In genomic region chr2:42942214-42942989, GRCh38 we compare ENCODE assay signal across 1 cellular context.
TF ChIP-seq lines count a peak whose summit lies in the region.

No MANE protein-coding gene starts in this region.

TF ChIP-seq in HepG2, 621 proteins besides CTCF, POLR2A, EP300 and RAD21 (continued from another document and continues in another):
- TF ChIP-seq, protein P1, sequence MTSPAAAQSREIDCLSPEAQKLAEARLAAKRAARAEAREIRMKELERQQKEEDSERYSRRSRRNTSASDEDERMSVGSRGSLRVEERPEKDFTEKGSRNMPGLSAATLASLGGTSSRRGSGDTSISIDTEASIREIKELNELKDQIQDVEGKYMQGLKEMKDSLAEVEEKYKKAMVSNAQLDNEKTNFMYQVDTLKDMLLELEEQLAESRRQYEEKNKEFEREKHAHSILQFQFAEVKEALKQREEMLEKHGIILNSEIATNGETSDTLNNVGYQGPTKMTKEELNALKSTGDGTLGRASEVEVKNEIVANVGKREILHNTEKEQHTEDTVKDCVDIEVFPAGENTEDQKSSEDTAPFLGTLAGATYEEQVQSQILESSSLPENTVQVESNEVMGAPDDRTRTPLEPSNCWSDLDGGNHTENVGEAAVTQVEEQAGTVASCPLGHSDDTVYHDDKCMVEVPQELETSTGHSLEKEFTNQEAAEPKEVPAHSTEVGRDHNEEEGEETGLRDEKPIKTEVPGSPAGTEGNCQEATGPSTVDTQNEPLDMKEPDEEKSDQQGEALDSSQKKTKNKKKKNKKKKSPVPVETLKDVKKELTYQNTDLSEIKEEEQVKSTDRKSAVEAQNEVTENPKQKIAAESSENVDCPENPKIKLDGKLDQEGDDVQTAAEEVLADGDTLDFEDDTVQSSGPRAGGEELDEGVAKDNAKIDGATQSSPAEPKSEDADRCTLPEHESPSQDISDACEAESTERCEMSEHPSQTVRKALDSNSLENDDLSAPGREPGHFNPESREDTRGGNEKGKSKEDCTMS (CRISPR knock-in tag; conservative IDR thresholded peaks at IDR 0.05): no peak
- no peak for TF ChIP-seq RBAK (CRISPR knock-in tag; IDR thresholded peaks at IDR 0.05)
- 0 out of 2 replicates have a peak, but pooled peaks have one; percentile 70 for TF ChIP-seq ZFP82 (CRISPR knock-in tag; IDR thresholded peaks at IDR 0.05; ENCODE audit: borderline replicate concordance)
- peak; percentile 47; the same call in 1 of the 2 replicates for TF ChIP-seq CREM (IDR thresholded peaks at IDR 0.05)
- no peak for TF ChIP-seq CREM (CRISPR knock-in tag; IDR thresholded peaks at IDR 0.05)
- peak; percentile 51; the same call in 1 of the 2 replicates for TF ChIP-seq HBP1 (CRISPR knock-in tag; IDR thresholded peaks at IDR 0.05; ENCODE audit: low read depth)
- TF ChIP-seq FOXK2 (IDR thresholded peaks at IDR 0.05): no peak
- TF ChIP-seq AHDC1 (CRISPR knock-in tag; IDR thresholded peaks at IDR 0.05; ENCODE audit: borderline replicate concordance): peak; percentile 72
- no peak for TF ChIP-seq ZFAT (CRISPR knock-in tag; conservative IDR thresholded peaks at IDR 0.05)
- no peak for TF ChIP-seq JUNB (CRISPR knock-in tag; IDR thresholded peaks at IDR 0.05; ENCODE audit: borderline replicate concordance)
- TF ChIP-seq FOXP4 (CRISPR knock-in tag; IDR thresholded peaks at IDR 0.05): no peak
- no peak for TF ChIP-seq TSC22D2 (CRISPR knock-in tag; IDR thresholded peaks at IDR 0.05; ENCODE audit: borderline replicate concordance)
- TF ChIP-seq GZF1 (CRISPR knock-in tag; IDR thresholded peaks at IDR 0.05): no peak
- TF ChIP-seq CSRNP2 (CRISPR knock-in tag; conservative IDR thresholded peaks at IDR 0.05; ENCODE audit: low read depth): no peak
- TF ChIP-seq ZSCAN22 (CRISPR knock-in tag; IDR thresholded peaks at IDR 0.05): no peak
- TF ChIP-seq NCOA5 (CRISPR knock-in tag; IDR thresholded peaks at IDR 0.05): no peak
- TF ChIP-seq FOXA3 (CRISPR knock-in tag; IDR thresholded peaks at IDR 0.05): peak; percentile 63; the same call in 1 of the 2 replicates
- TF ChIP-seq POLR2AphosphoS2 (IDR thresholded peaks at IDR 0.05; ENCODE audit: low read depth, low read length): no peak
- TF ChIP-seq PHF5A (CRISPR knock-in tag; IDR thresholded peaks at IDR 0.05; ENCODE audit: low read depth, unreplicated experiment): peak; percentile 41
- peak; percentile 72; the same call in 1 of the 2 replicates for TF ChIP-seq CBFB (CRISPR knock-in tag; IDR thresholded peaks at IDR 0.05)
- no peak for TF ChIP-seq ZKSCAN1 (IDR thresholded peaks at IDR 0.05; ENCODE audit: low read length)
- peak; percentile 55; the same call in 1 of the 2 replicates for TF ChIP-seq ZNF281 (CRISPR knock-in tag; IDR thresholded peaks at IDR 0.05; ENCODE audit: borderline replicate concordance)
- no peak for TF ChIP-seq ZNF446 (CRISPR knock-in tag; IDR thresholded peaks at IDR 0.05)
- TF ChIP-seq ATAD3A (CRISPR knock-in tag; IDR thresholded peaks at IDR 0.05): no peak
- TF ChIP-seq HNF4A (CRISPR knock-in tag; IDR thresholded peaks at IDR 0.05): peak; percentile 87
- TF ChIP-seq SOX5 (CRISPR knock-in tag; IDR thresholded peaks at IDR 0.05; ENCODE audit: borderline replicate concordance): peak; percentile 82
- peak; percentile 63 for TF ChIP-seq ZFX (CRISPR knock-in tag; IDR thresholded peaks at IDR 0.05; ENCODE audit: low read depth)
- 0 out of 2 replicates have a peak, but pooled peaks have one; percentile 45 for TF ChIP-seq CAMTA2 (CRISPR knock-in tag; IDR thresholded peaks at IDR 0.05; ENCODE audit: borderline replicate concordance)
- no peak for TF ChIP-seq ZSCAN21 (CRISPR knock-in tag; IDR thresholded peaks at IDR 0.05; ENCODE audit: borderline replicate concordance)
- TF ChIP-seq KIAA2018 (CRISPR knock-in tag; IDR thresholded peaks at IDR 0.05; ENCODE audit: borderline replicate concordance): no peak
- TF ChIP-seq NCOR1 (IDR thresholded peaks at IDR 0.05; ENCODE audit: borderline replicate concordance, low read length): 0 out of 2 replicates have a peak, but pooled peaks have one; percentile 47
- no peak for TF ChIP-seq ZNF567 (CRISPR knock-in tag; IDR thresholded peaks at IDR 0.05; ENCODE audit: borderline replicate concordance)
